ENCODE assay signal across 22 cellular contexts in the genomic region with DNA sequence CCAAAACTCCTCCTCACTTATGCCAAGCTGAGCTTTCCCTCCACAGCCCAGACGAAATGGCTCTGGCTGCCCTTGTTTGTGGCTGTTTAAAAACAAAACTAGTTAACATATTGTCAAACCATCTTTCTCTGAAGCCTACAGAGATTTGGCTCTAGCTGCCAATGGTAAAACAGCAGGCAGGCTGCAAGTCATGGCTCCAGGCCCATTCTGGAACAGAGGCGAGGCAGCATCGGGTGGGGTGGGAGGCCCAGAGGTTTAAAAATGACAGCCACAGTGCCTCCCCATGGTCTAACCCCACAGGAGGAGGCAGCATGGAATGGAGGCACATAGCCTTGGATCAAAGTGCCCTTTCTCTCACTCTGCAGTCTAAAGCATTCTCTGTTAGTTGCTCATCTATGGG.
DNase-seq lines count a peak whose midpoint lies in the region; ATAC-seq and TF ChIP-seq lines count a peak whose summit lies in the region.
"Had no signal": no experiment of that assay in that cellular context is flagged by ENCODE, and none has a peak within 500 bp of the region (broad histone marks: within the 10 kb centered on the region; RNA-seq: fewer than 3 reads in every experiment).

No MANE protein-coding gene starts in this region.

- H3K27ac Mint-ChIP-seq in activated naive CD8-positive, alpha-beta T cell treated with anti-CD3 and anti-CD28 coated beads, Interleukin-2, amount 50 U/mL, for 24 hours = no peak overlapping the region
- H3K27ac Mint-ChIP-seq: activated T-helper 2 cell treated with anti-CD3 and anti-CD28 coated beads, Interferon-gamma antibody, Interleukin-2, Interleukin-4, amounts not matched to agents 10 μg/mL and 5 μg/mL and 100 μg/mL, durations not matched to agents 14 hours and 24 hours and 36 hours had no signal

- peaks cover 0 to 4% (median 1%) of the 10 kb centered on the region in 4 donors for H3K9me3 ChIP-seq in sigmoid colon
- H3K9me3 ChIP-seq: BE2C, prostate gland had no signal

- WGBS in sigmoid colon, 2 donors = 71 to 85% methylated on average over 3 of the region's 3 CpGs

- H3K27me3 Mint-ChIP-seq in activated naive CD8-positive, alpha-beta T cell treated with anti-CD3 and anti-CD28 coated beads, Interleukin-2, amount 50 U/mL, for 24 hours = no peaks in the 10 kb centered on the region

- H3K9me3 Mint-ChIP-seq in activated naive CD8-positive, alpha-beta T cell treated with anti-CD3 and anti-CD28 coated beads, Interleukin-2, amount 50 U/mL, for 24 hours = no peaks in the 10 kb centered on the region
- H3K9me3 Mint-ChIP-seq: activated T-helper 2 cell treated with anti-CD3 and anti-CD28 coated beads, Interferon-gamma antibody, Interleukin-2, Interleukin-4, amounts not matched to agents 10 μg/mL and 5 μg/mL and 100 μg/mL, durations not matched to agents 14 hours and 24 hours and 36 hours had no signal

- peak; percentile 11 for DNase-seq in activated CD8-positive, alpha-beta memory T cell treated with anti-CD3 and anti-CD28 coated beads for 24 hours
- no peak for DNase-seq in activated CD8-positive, alpha-beta memory T cell treated with anti-CD3 and anti-CD28 coated beads, Interleukin-2, amount 50 U/mL, for 4 hours
- DNase-seq in NCI-H446 (lab: John Stamatoyannopoulos, UW) (peak; percentile 14 to 61), fibroblast of the aortic adventitia (ENCODE audit: low read depth) (peak; percentile 25), sigmoid colon (peak; percentile 14), NCI-H187 treated with DMSO at 0.1 percent for 48 hours (lab: John Stamatoyannopoulos, UW) (no peak)
- no peak for DNase-seq in activated naive CD8-positive, alpha-beta T cell treated with anti-CD3 and anti-CD28 coated beads, Interleukin-2, amount 50 U/mL, for 24 hours
- DNase-seq: activated CD4-positive, alpha-beta T cell treated with anti-CD3 and anti-CD28 coated beads for 1 hour; brain microvascular endothelial cell; DND-41; GM23248; NCI-H1105; NCI-H2081; NCI-H345; NCI-H82; PC-3; SHP77 treated with DMSO at 0.1 percent for 48 hours; substantia nigra had no signal

- no peaks in the 10 kb centered on the region for H3K4me1 ChIP-seq in sigmoid colon
- H3K4me1 ChIP-seq: prostate gland had no signal

- H3K36me3 Mint-ChIP-seq in activated naive CD8-positive, alpha-beta T cell treated with anti-CD3 and anti-CD28 coated beads, Interleukin-2, amount 50 U/mL, for 24 hours (ENCODE audit: low read depth) = no peaks in the 10 kb centered on the region

- H3K36me3 ChIP-seq in sigmoid colon = no peaks in the 10 kb centered on the region
- H3K36me3 ChIP-seq: BE2C, brain microvascular endothelial cell, prostate gland had no signal

- no peak for ATAC-seq in GM21786 (IDR thresholded peaks at IDR 0.05; ENCODE audit: unreplicated experiment)
- ATAC-seq in activated naive CD8-positive, alpha-beta T cell treated with anti-CD3 and anti-CD28 coated beads, Interleukin-2, amount 50 U/mL, for 24 hours = no peak
- ATAC-seq: PC-3 had no signal

- TF ChIP-seq POLR2A in sigmoid colon (IDR thresholded peaks at IDR 0.05) = no peak

- H3K4me3 ChIP-seq in fibroblast of the aortic adventitia (ENCODE audit: low read depth, low read length) (no peak overlapping the region), sigmoid colon (no peak overlapping the region)
- H3K4me3 ChIP-seq: GM23248, prostate gland had no signal

- no peak for TF ChIP-seq EP300 in sigmoid colon (IDR thresholded peaks at IDR 0.05)

- no peak overlapping the region for H3K27ac ChIP-seq in sigmoid colon
- H3K27ac ChIP-seq: brain microvascular endothelial cell, GM23248, prostate gland had no signal

- TF ChIP-seq CTCF in fibroblast of the aortic adventitia (IDR thresholded peaks at IDR 0.05; ENCODE audit: insufficient read depth, low read length) = no peak
- TF ChIP-seq CTCF in sigmoid colon (IDR thresholded peaks at IDR 0.05) = no peak

- no peaks in the 10 kb centered on the region for H3K4me1 Mint-ChIP-seq in activated naive CD8-positive, alpha-beta T cell treated with anti-CD3 and anti-CD28 coated beads, Interleukin-2, amount 50 U/mL, for 24 hours

- H3K4me3 Mint-ChIP-seq in activated naive CD8-positive, alpha-beta T cell treated with anti-CD3 and anti-CD28 coated beads, Interleukin-2, amount 50 U/mL, for 24 hours = no peak overlapping the region

- no peaks in the 10 kb centered on the region for H3K27me3 ChIP-seq in sigmoid colon
- H3K27me3 ChIP-seq: BE2C, brain microvascular endothelial cell had no signal

- intact Hi-C loops in sigmoid colon (cut with DNase I) = no loop called here

Comparison
In these comparisons a context has a peak if more than half of its experiments do, and no peak if none do; other contexts are left out.
1. DNase-seq: peak in activated CD8-positive, alpha-beta memory T cell treated with anti-CD3 and anti-CD28 coated beads for 24 hours (single experiment), NCI-H446 (2 of 2), fibroblast of the aortic adventitia (single experiment) and sigmoid colon (single experiment); none in activated CD8-positive, alpha-beta memory T cell treated with anti-CD3 and anti-CD28 coated beads, Interleukin-2, amount 50 U/mL, for 4 hours (single experiment), activated naive CD8-positive, alpha-beta T cell treated with anti-CD3 and anti-CD28 coated beads, Interleukin-2, amount 50 U/mL, for 24 hours (single experiment) and NCI-H187 treated with DMSO at 0.1 percent for 48 hours (single experiment).